Comparison of ENCODE assay signal across 8 cellular contexts in the genomic region with DNA sequence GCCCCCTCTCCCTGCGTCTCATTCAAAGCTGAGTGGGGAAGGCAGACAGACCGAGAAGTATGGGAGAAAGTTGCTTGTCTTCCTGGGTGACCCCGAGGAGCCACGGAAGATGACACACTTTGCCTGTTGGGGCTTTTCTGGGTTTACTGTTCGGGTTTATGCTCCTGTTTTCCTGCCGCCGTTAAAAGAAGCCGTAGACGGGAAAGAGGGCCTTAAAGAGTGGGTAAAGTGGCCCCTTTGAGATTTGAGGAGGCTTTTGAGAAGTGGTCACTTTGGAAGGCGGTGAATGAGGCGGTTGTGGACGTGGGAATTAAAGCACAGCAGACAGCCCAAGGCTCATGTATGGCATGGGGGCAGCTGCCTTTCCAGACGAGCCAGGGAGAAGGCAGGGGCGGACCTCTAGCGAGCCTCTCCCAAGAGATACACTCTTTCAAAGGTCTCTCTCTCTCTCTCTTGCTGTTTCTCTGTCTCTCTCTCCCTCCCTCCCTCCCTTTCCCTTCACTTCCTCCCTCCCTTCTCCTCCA. TPM values are rescaled to one million over a fixed set of nuclear protein-coding genes. Genes with fewer than 3 reads are reported as not detected.
DNase-seq lines count a peak whose midpoint lies in the region; ATAC-seq and TF ChIP-seq lines count a peak whose summit lies in the region.

No MANE protein-coding gene starts in this region.

- peak overlapping the region; percentile 71 for H3K4me3 ChIP-seq in SU-DHL-6 (ENCODE audit: insufficient read depth, low read length, poor library complexity, severe bottlenecking)
- peak overlapping the region; percentile 70 to 85 (median 77) for H3K4me3 ChIP-seq in fibroblast of lung (replicated peaks in 1 of 4; ENCODE audit: control extremely low read depth in 1 of 4, insufficient read depth in 1 of 4, low read depth in 3 of 4, low read length in 4 of 4)

- no peaks in the 10 kb centered on the region for H3K9me3 Mint-ChIP-seq in neural crest cell

- peak overlapping the region; percentile 81 for H2AFZ ChIP-seq in SU-DHL-6 (ENCODE audit: low read depth, low read length, severe bottlenecking)
- peak overlapping the region; percentile 86 for H2AFZ ChIP-seq in fibroblast of lung (ENCODE audit: low read length)

- H3F3A ChIP-seq in SU-DHL-6 (ENCODE audit: insufficient read depth): no peaks in the 10 kb centered on the region

- ATAC-seq in GM18868 (IDR thresholded peaks at IDR 0.05; ENCODE audit: unreplicated experiment): peak; percentile 33
- ATAC-seq in HG03103 (IDR thresholded peaks at IDR 0.05; ENCODE audit: low read depth, unreplicated experiment): peak; percentile 19

- H4K20me1 ChIP-seq in SU-DHL-6 (ENCODE audit: low read depth, low read length) (no peaks in the 10 kb centered on the region), fibroblast of lung (ENCODE audit: control insufficient read depth, extremely low read depth, insufficient read depth, low read length) (no peaks in the 10 kb centered on the region)

- H3K9me3 ChIP-seq in SU-DHL-6 (ENCODE audit: insufficient read depth, low read length): no peaks in the 10 kb centered on the region
- no peaks in the 10 kb centered on the region for H3K9me3 ChIP-seq in fibroblast of lung (ENCODE audit: control insufficient read depth, insufficient read depth, low read depth, low read length)

- no peaks in the 10 kb centered on the region for H3K27me3 Mint-ChIP-seq in neural crest cell (ENCODE audit: low read depth)

- peaks cover 45% of the 10 kb centered on the region for H3K4me1 Mint-ChIP-seq in neural crest cell

- peaks cover 6% of the 10 kb centered on the region for H3K36me3 Mint-ChIP-seq in neural crest cell (ENCODE audit: low read depth)

- H3K36me3 ChIP-seq in SU-DHL-6 (ENCODE audit: low read length): no peaks in the 10 kb centered on the region
- H3K36me3 ChIP-seq in fibroblast of lung (ENCODE audit: control insufficient read depth, insufficient read depth, low read length): no peaks in the 10 kb centered on the region

- H3K4me1 ChIP-seq in fibroblast of lung (ENCODE audit: control insufficient read depth, extremely low read depth, insufficient read depth, low read length): peaks cover 8% of the 10 kb centered on the region

- TF ChIP-seq CTCF in SU-DHL-6 (IDR thresholded peaks at IDR 0.05; ENCODE audit: insufficient read depth, low read length, poor library complexity, severe bottlenecking): no peak
- no peak for TF ChIP-seq CTCF in fibroblast of lung (conservative IDR thresholded peaks at IDR 0.05 in 1 of 2, IDR thresholded peaks at IDR 0.05 in 1 of 2; ENCODE audit: low read depth in 1 of 2, low read length in 2 of 2)
- TF ChIP-seq CTCF in neural crest cell (conservative IDR thresholded peaks at IDR 0.05): no peak

- H3K27me3 ChIP-seq in SU-DHL-6 (ENCODE audit: low read length): no peaks in the 10 kb centered on the region
- no peaks in the 10 kb centered on the region for H3K27me3 ChIP-seq in fibroblast of lung (ENCODE audit: control insufficient read depth, insufficient read depth, low read length)

- peak overlapping the region; percentile 27 for H3K27ac Mint-ChIP-seq in neural crest cell (ENCODE audit: unreplicated experiment)

- peak overlapping the region; percentile 65 for H3K9ac ChIP-seq in SU-DHL-6 (ENCODE audit: low read length)
- peak overlapping the region; percentile 24 for H3K9ac ChIP-seq in fibroblast of lung (ENCODE audit: insufficient read depth, low read length)

- H3K4me2 ChIP-seq in SU-DHL-6 (ENCODE audit: low read depth, low read length, poor library complexity, severe bottlenecking) (peak overlapping the region; percentile 62), fibroblast of lung (ENCODE audit: extremely low read depth, insufficient read depth, low read length) (peak overlapping the region; percentile 92)

- DNase-seq in AG20443 (ENCODE audit: low spot score): peak; percentile 29
- DNase-seq in fibroblast of lung (ENCODE audit: low read depth in 2 of 2): peak; percentile 23 to 34
- DNase-seq in neural crest cell (ENCODE audit: low read depth, low spot score): peak; percentile 16
- DNase-seq in NCI-H2196 (lab: John Stamatoyannopoulos, UW; ENCODE audit: unreplicated experiment): no peak
- DNase-seq in stimulated activated CD4-positive, alpha-beta T cell treated with anti-CD3 and anti-CD28 coated beads, Interleukin-4, amount 100 ng/mL, for 4 hours: no peak

- H3K27ac ChIP-seq in SU-DHL-6 (ENCODE audit: low read depth, low read length) (no peak overlapping the region), fibroblast of lung (ENCODE audit: insufficient read depth, low read length) (peak overlapping the region; percentile 89)

- peak overlapping the region; percentile 91 for H3K4me3 Mint-ChIP-seq in neural crest cell

- H3K79me2 ChIP-seq in SU-DHL-6 (ENCODE audit: insufficient read depth, low read length): no peaks in the 10 kb centered on the region
- H3K79me2 ChIP-seq in fibroblast of lung (ENCODE audit: control insufficient read depth, insufficient read depth, low read length): peaks cover 22% of the 10 kb centered on the region

- no peaks in the 10 kb centered on the region for H3K9me2 ChIP-seq in SU-DHL-6 (replicated peaks; ENCODE audit: insufficient read depth, low read length)

RNA-seq across cellular contexts. Expression of a gene that starts 0.5 kb away (rescaled TPM):
- total RNA-seq in fibroblast of lung: 33.4 and 42.4 TPM in 2 replicates
- 52.9 and 86.8 TPM in 2 replicates for polyA plus RNA-seq in fibroblast of lung
- 40.5 and 65.1 TPM in 2 replicates for polyA plus RNA-seq in fibroblast of lung (2012)
- 37.9 and 48.1 TPM in 2 replicates for polyA minus RNA-seq in fibroblast of lung (ENCODE audit: low replicate concordance)
- 35.2 and 37.7 TPM in 2 replicates for total RNA-seq in neural crest cell

RNA-seq across cellular contexts. Expression of a gene that starts 52.0 kb away (rescaled TPM):
- total RNA-seq in fibroblast of lung (24.4 and 28.9 TPM in 2 replicates), neural crest cell (26.3 and 36.2 TPM in 2 replicates)
- polyA plus RNA-seq in fibroblast of lung: 18.6 and 44.8 TPM in 2 replicates
- polyA plus RNA-seq in fibroblast of lung (2012): 9.7 and 21.1 TPM in 2 replicates
- polyA minus RNA-seq in fibroblast of lung (ENCODE audit: low replicate concordance): 4.2 and 5.2 TPM in 2 replicates

Comparison
In these comparisons a context has a peak if more than half of its experiments do, and no peak if none do; other contexts are left out.
1. DNase-seq: peak in AG20443 (single experiment), fibroblast of lung (2 of 2) and neural crest cell (single experiment); none in NCI-H2196 (single experiment) and stimulated activated CD4-positive, alpha-beta T cell treated with anti-CD3 and anti-CD28 coated beads, Interleukin-4, amount 100 ng/mL, for 4 hours (0 of 2).